Comparison of ENCODE assay signal across 8 cellular contexts in genomic region chr1:153958961-153959260, GRCh38. TPM values are rescaled to one million over a fixed set of nuclear protein-coding genes. Genes with fewer than 3 reads are reported as not detected.
DNase-seq lines count a peak whose midpoint lies in the region; ATAC-seq, FAIRE-seq and TF ChIP-seq lines count a peak whose summit lies in the region.

No MANE protein-coding gene starts in this region.

- TF ChIP-seq CTCF in keratinocyte (optimal IDR thresholded peaks at IDR 0.05 in 1 of 3, IDR thresholded peaks at IDR 0.05 in 1 of 3, conservative IDR thresholded peaks at IDR 0.05 in 1 of 3; ENCODE audit: extremely low read depth in 1 of 3, insufficient read depth in 2 of 3, low read length in 3 of 3) = no peak

- H3K4me3 ChIP-seq in keratinocyte (ENCODE audit: control insufficient read depth in 2 of 3, extremely low read depth in 1 of 3, insufficient read depth in 2 of 3, low read depth in 1 of 3, low read length in 3 of 3) = peak overlapping the region in 1 of 3 experiments; percentile 29
- H3K4me3 ChIP-seq in subcutaneous abdominal adipose tissue (ENCODE audit: low read depth in 1 of 5, low read length in 5 of 5) = peak overlapping the region in 4 of 5 donors; percentile 32 to 95 (median 91)
- H3K4me3 ChIP-seq in aorta (ENCODE audit: low read length in 2 of 2) = no peak overlapping the region

- H3K36me3 ChIP-seq in keratinocyte (ENCODE audit: control insufficient read depth in 2 of 2, extremely low read depth in 1 of 2, insufficient read depth in 2 of 2, low read length in 2 of 2) = peaks cover 6 to 35% of the 10 kb centered on the region in 2 experiments
- H3K36me3 ChIP-seq in subcutaneous abdominal adipose tissue (ENCODE audit: control insufficient read depth in 5 of 5, insufficient read depth in 5 of 5, low read length in 5 of 5) = peaks cover 0 to 29% (median 20%) of the 10 kb centered on the region in 5 donors
- peaks cover 0 to 3% of the 10 kb centered on the region in 2 donors for H3K36me3 ChIP-seq in aorta (ENCODE audit: control insufficient read depth in 1 of 2, insufficient read depth in 2 of 2, low read length in 1 of 2)

- no peaks in the 10 kb centered on the region for H3K27me3 Mint-ChIP-seq in activated CD4-positive, alpha-beta T cell treated with anti-CD3 and anti-CD28 coated beads, Interleukin-2, amount 10 ng/mL, durations not matched to agents 24 days and 14 days
- H3K27me3 Mint-ChIP-seq in activated T-helper 2 cell treated with anti-CD3 and anti-CD28 coated beads, Interferon-gamma antibody, Interleukin-2, Interleukin-4, amounts not matched to agents 10 μg/mL and 5 μg/mL and 100 μg/mL, durations not matched to agents 14 hours and 24 hours and 36 hours (ENCODE audit: low read depth) = no peaks in the 10 kb centered on the region

- no peaks in the 10 kb centered on the region for H3K9me1 ChIP-seq in keratinocyte (ENCODE audit: control insufficient read depth, extremely low read depth, insufficient read depth, low read length)

- H4K20me1 ChIP-seq in keratinocyte (ENCODE audit: control insufficient read depth, extremely low read depth, insufficient read depth, low read length) = peaks cover 3% of the 10 kb centered on the region

- intact Hi-C loops in activated CD4-positive, alpha-beta T cell treated with anti-CD3 and anti-CD28 coated beads, Interleukin-2, amount 10 ng/mL, durations not matched to agents 24 days and 14 days (cut with micrococcal nuclease) = loop anchor here (1.0 kb wide), 5 partner anchors 8 to 176 kb away; partner anchors contain the start of genes CREB3L4, DENND4B and JTB
- intact Hi-C loops in activated T-helper 2 cell treated with anti-CD3 and anti-CD28 coated beads, Interferon-gamma antibody, Interleukin-2, Interleukin-4, amounts not matched to agents 10 μg/mL and 5 μg/mL and 100 μg/mL, durations not matched to agents 14 hours and 24 hours and 36 hours (cut with micrococcal nuclease) = loop anchor here (1.0 kb wide), 3 partner anchors 8 to 36 kb away; partner anchors contain the start of genes CREB3L4 and DENND4B
- intact Hi-C loops in aorta (cut with DNase I) = no loop called here

- H3K4me3 Mint-ChIP-seq in activated CD4-positive, alpha-beta T cell treated with anti-CD3 and anti-CD28 coated beads, Interleukin-2, amount 10 ng/mL, durations not matched to agents 24 days and 14 days = peak overlapping the region; percentile 88
- H3K4me3 Mint-ChIP-seq in activated T-helper 2 cell treated with anti-CD3 and anti-CD28 coated beads, Interferon-gamma antibody, Interleukin-2, Interleukin-4, amounts not matched to agents 10 μg/mL and 5 μg/mL and 100 μg/mL, durations not matched to agents 14 hours and 24 hours and 36 hours (ENCODE audit: low read depth) = peak overlapping the region; percentile 97

- dilution Hi-C loops in keratinocyte (cut with MboI; ENCODE audit: extremely low pct_ligation_motif_present, low sequenced_read_pairs) = no loop called here

- peak overlapping the region; percentile 94 for H3K27ac Mint-ChIP-seq in activated CD4-positive, alpha-beta T cell treated with anti-CD3 and anti-CD28 coated beads, Interleukin-2, amount 10 ng/mL, durations not matched to agents 24 days and 14 days
- peak overlapping the region; percentile 94 for H3K27ac Mint-ChIP-seq in activated T-helper 2 cell treated with anti-CD3 and anti-CD28 coated beads, Interferon-gamma antibody, Interleukin-2, Interleukin-4, amounts not matched to agents 10 μg/mL and 5 μg/mL and 100 μg/mL, durations not matched to agents 14 hours and 24 hours and 36 hours

- 7 to 8% methylated on average over 4 of the region's 4 CpGs for WGBS in aorta, 2 donors

- peaks cover 28% of the 10 kb centered on the region for H3K36me3 Mint-ChIP-seq in activated CD4-positive, alpha-beta T cell treated with anti-CD3 and anti-CD28 coated beads, Interleukin-2, amount 10 ng/mL, durations not matched to agents 24 days and 14 days (ENCODE audit: low read depth)
- peaks cover 34% of the 10 kb centered on the region for H3K36me3 Mint-ChIP-seq in activated T-helper 2 cell treated with anti-CD3 and anti-CD28 coated beads, Interferon-gamma antibody, Interleukin-2, Interleukin-4, amounts not matched to agents 10 μg/mL and 5 μg/mL and 100 μg/mL, durations not matched to agents 14 hours and 24 hours and 36 hours (ENCODE audit: low read depth)

- no peak for FAIRE-seq in keratinocyte (lab: Jason Lieb, UNC)

- H3K9ac ChIP-seq in keratinocyte (ENCODE audit: control insufficient read depth, extremely low read depth, insufficient read depth, low read length) (peak overlapping the region; percentile 49), subcutaneous abdominal adipose tissue (ENCODE audit: low read length in 5 of 5) (peak overlapping the region in 3 of 5 donors; percentile 93 to 97 (median 93))

- H3K27ac ChIP-seq in keratinocyte (ENCODE audit: control insufficient read depth, insufficient read depth, low read length) (peak overlapping the region; percentile 46), subcutaneous abdominal adipose tissue (ENCODE audit: low read depth, low read length) (peak overlapping the region; percentile 79), aorta (ENCODE audit: low read depth in 1 of 2, low read length in 2 of 2) (peak overlapping the region in 1 of 2 donors; percentile 34)

- no peak for DNase-seq in activated CD4-positive, alpha-beta T cell treated with anti-CD3 and anti-CD28 coated beads, Interleukin-2, amount 10 ng/mL, durations not matched to agents 24 days and 14 days
- DNase-seq in activated CD4-positive, alpha-beta T cell treated with anti-CD3 and anti-CD28 coated beads for 4 hours = no peak
- DNase-seq in activated T-helper 2 cell treated with anti-CD3 and anti-CD28 coated beads, Interferon-gamma antibody, Interleukin-2, Interleukin-4, amounts not matched to agents 10 μg/mL and 5 μg/mL and 100 μg/mL, durations not matched to agents 14 hours and 24 hours and 36 hours (ENCODE audit: low spot score) = no peak
- no peak for DNase-seq in keratinocyte (ENCODE audit: low read depth, low spot score)
- DNase-seq in iPS-NIHi11 (ENCODE audit: low spot score) = no peak
- no peak for DNase-seq in mesenteric fat pad (ENCODE audit: low spot score)
- no peak for DNase-seq in aorta

- H3K9me3 Mint-ChIP-seq in activated CD4-positive, alpha-beta T cell treated with anti-CD3 and anti-CD28 coated beads, Interleukin-2, amount 10 ng/mL, durations not matched to agents 24 days and 14 days = no peaks in the 10 kb centered on the region
- no peaks in the 10 kb centered on the region for H3K9me3 Mint-ChIP-seq in activated T-helper 2 cell treated with anti-CD3 and anti-CD28 coated beads, Interferon-gamma antibody, Interleukin-2, Interleukin-4, amounts not matched to agents 10 μg/mL and 5 μg/mL and 100 μg/mL, durations not matched to agents 14 hours and 24 hours and 36 hours

- H3K79me2 ChIP-seq in keratinocyte (ENCODE audit: control insufficient read depth, insufficient read depth, low read length) = peaks cover 67% of the 10 kb centered on the region

- no peak overlapping the region for H2AFZ ChIP-seq in keratinocyte (ENCODE audit: control insufficient read depth, low read length)

- H3K27me3 ChIP-seq in keratinocyte (ENCODE audit: control insufficient read depth, extremely low read depth, insufficient read depth, low read length) = no peaks in the 10 kb centered on the region
- no peaks in the 10 kb centered on the region for H3K27me3 ChIP-seq in subcutaneous abdominal adipose tissue (ENCODE audit: control insufficient read depth in 5 of 5, insufficient read depth in 4 of 5, low read length in 5 of 5)
- no peaks in the 10 kb centered on the region for H3K27me3 ChIP-seq in aorta (ENCODE audit: control insufficient read depth in 1 of 2, insufficient read depth in 2 of 2, low read length in 1 of 2)

- H3K4me2 ChIP-seq in keratinocyte (ENCODE audit: control insufficient read depth, extremely low read depth, insufficient read depth, low read depth, low read length) = peak overlapping the region; percentile 63

- ATAC-seq in aorta (ENCODE audit: low FRiP score) = no peak

- H3K4me1 Mint-ChIP-seq in activated CD4-positive, alpha-beta T cell treated with anti-CD3 and anti-CD28 coated beads, Interleukin-2, amount 10 ng/mL, durations not matched to agents 24 days and 14 days = peaks cover 54% of the 10 kb centered on the region
- peaks cover 53% of the 10 kb centered on the region for H3K4me1 Mint-ChIP-seq in activated T-helper 2 cell treated with anti-CD3 and anti-CD28 coated beads, Interferon-gamma antibody, Interleukin-2, Interleukin-4, amounts not matched to agents 10 μg/mL and 5 μg/mL and 100 μg/mL, durations not matched to agents 14 hours and 24 hours and 36 hours (ENCODE audit: low read depth)

- H3K9me3 ChIP-seq in keratinocyte (ENCODE audit: control insufficient read depth, low read depth, low read length) (no peaks in the 10 kb centered on the region), subcutaneous abdominal adipose tissue (ENCODE audit: control insufficient read depth in 5 of 5, low read length in 5 of 5) (no peaks in the 10 kb centered on the region), aorta (ENCODE audit: control insufficient read depth, low read length) (no peaks in the 10 kb centered on the region)

- H3K4me1 ChIP-seq in keratinocyte (ENCODE audit: control insufficient read depth, extremely low read depth, insufficient read depth, low read length) = peaks cover 35% of the 10 kb centered on the region
- peaks cover 11 to 73% (median 64%) of the 10 kb centered on the region in 5 donors for H3K4me1 ChIP-seq in subcutaneous abdominal adipose tissue (ENCODE audit: control insufficient read depth in 5 of 5, insufficient read depth in 5 of 5, low read length in 5 of 5)
- peaks cover 0 to 2% of the 10 kb centered on the region in 2 donors for H3K4me1 ChIP-seq in aorta (ENCODE audit: control insufficient read depth in 1 of 2, insufficient read depth in 2 of 2, low read length in 2 of 2)

RNA-seq across cellular contexts. Expression of gene CRTC2, which starts 0.5 kb away (rescaled TPM):
- total RNA-seq in activated CD4-positive, alpha-beta T cell treated with anti-CD3 and anti-CD28 coated beads, Interleukin-2, amount 10 ng/mL, durations not matched to agents 24 days and 14 days = 72.4 and 76.8 TPM in 2 replicates
- total RNA-seq in activated T-helper 2 cell treated with anti-CD3 and anti-CD28 coated beads, Interferon-gamma antibody, Interleukin-2, Interleukin-4, amounts not matched to agents 10 μg/mL and 5 μg/mL and 100 μg/mL, durations not matched to agents 14 hours and 24 hours and 36 hours = 71.6 and 79.1 TPM in 2 replicates
- 14.0 to 20.4 TPM (median 15.9 TPM) in 3 replicates for polyA plus RNA-seq in keratinocyte
- 5.4 TPM for polyA plus RNA-seq in keratinocyte (2011; ENCODE audit: low read depth)
- 13.2 and 16.0 TPM in 2 replicates for polyA plus RNA-seq in keratinocyte (2011; cell fraction: cytosol; rRNA removed)
- 40.6 and 55.5 TPM in 2 replicates for polyA plus RNA-seq in keratinocyte (2011; cell fraction: nucleus; rRNA removed)
- polyA plus RNA-seq in keratinocyte (2012; ENCODE audit: low replicate concordance) = 19.5 and 24.4 TPM in 2 replicates
- 21.3 to 118 TPM (median 23.3 TPM) in 3 replicates for polyA minus RNA-seq in keratinocyte
- polyA minus RNA-seq in keratinocyte (2011; cell fraction: cytosol; rRNA and poly(A)+ RNA removed) = 31.1 TPM
- 25.3 and 37.2 TPM in 2 replicates for polyA minus RNA-seq in keratinocyte (2011; cell fraction: nucleus; rRNA and poly(A)+ RNA removed)
- total RNA-seq in mesenteric fat pad = 36.4 TPM
- 10 to 100 TPM; 31.2 to 49.7 TPM for total RNA-seq in aorta
- 10 to 100 TPM; 14.4 to 71.0 TPM for polyA plus RNA-seq in aorta

RNA-seq across cellular contexts. Expression of gene SLC39A1, which starts 4.4 kb away (rescaled TPM):
- total RNA-seq in activated CD4-positive, alpha-beta T cell treated with anti-CD3 and anti-CD28 coated beads, Interleukin-2, amount 10 ng/mL, durations not matched to agents 24 days and 14 days = 71.6 and 78.2 TPM in 2 replicates
- total RNA-seq in activated T-helper 2 cell treated with anti-CD3 and anti-CD28 coated beads, Interferon-gamma antibody, Interleukin-2, Interleukin-4, amounts not matched to agents 10 μg/mL and 5 μg/mL and 100 μg/mL, durations not matched to agents 14 hours and 24 hours and 36 hours = 74.8 and 76.5 TPM in 2 replicates
- polyA plus RNA-seq in keratinocyte (68.4 to 83.6 TPM (median 68.5 TPM) in 3 replicates), aorta (10 to 100 TPM; 54.5 to 96.7 TPM)
- 10.7 TPM for polyA plus RNA-seq in keratinocyte (2011; ENCODE audit: low read depth)
- 60.7 and 69.5 TPM in 2 replicates for polyA plus RNA-seq in keratinocyte (2011; cell fraction: cytosol; rRNA removed)
- 78.5 and 94.4 TPM in 2 replicates for polyA plus RNA-seq in keratinocyte (2011; cell fraction: nucleus; rRNA removed)
- polyA plus RNA-seq in keratinocyte (2012; ENCODE audit: low replicate concordance) = 50.0 and 85.3 TPM in 2 replicates
- polyA minus RNA-seq in keratinocyte = 78.3 to 81.8 TPM (median 78.9 TPM) in 3 replicates
- polyA minus RNA-seq in keratinocyte (2011; cell fraction: cytosol; rRNA and poly(A)+ RNA removed) = 80.0 TPM
- polyA minus RNA-seq in keratinocyte (2011; cell fraction: nucleus; rRNA and poly(A)+ RNA removed) = 40.9 and 53.5 TPM in 2 replicates
- total RNA-seq in mesenteric fat pad (92.2 TPM), aorta (10 to 100 TPM; 88.9 to 91.1 TPM)

RNA-seq across cellular contexts. Expression of gene CREB3L4, which starts 8.8 kb away (rescaled TPM):
- 8.3 and 9.7 TPM in 2 replicates for total RNA-seq in activated CD4-positive, alpha-beta T cell treated with anti-CD3 and anti-CD28 coated beads, Interleukin-2, amount 10 ng/mL, durations not matched to agents 24 days and 14 days
- 12.5 TPM in 2 replicates for total RNA-seq in activated T-helper 2 cell treated with anti-CD3 and anti-CD28 coated beads, Interferon-gamma antibody, Interleukin-2, Interleukin-4, amounts not matched to agents 10 μg/mL and 5 μg/mL and 100 μg/mL, durations not matched to agents 14 hours and 24 hours and 36 hours
- 6.0 to 6.3 TPM (median 6.2 TPM) in 3 replicates for polyA plus RNA-seq in keratinocyte
- polyA plus RNA-seq in keratinocyte (2011; ENCODE audit: low read depth) = 0.94 TPM
- polyA plus RNA-seq in keratinocyte (2011; cell fraction: cytosol; rRNA removed) = 4.0 and 4.2 TPM in 2 replicates
- polyA plus RNA-seq in keratinocyte (2011; cell fraction: nucleus; rRNA removed) = 8.2 and 12.0 TPM in 2 replicates
- 4.9 and 5.7 TPM in 2 replicates for polyA plus RNA-seq in keratinocyte (2012; ENCODE audit: low replicate concordance)
- polyA minus RNA-seq in keratinocyte = 5.4 to 8.3 TPM (median 7.0 TPM) in 3 replicates
- 4.0 TPM for polyA minus RNA-seq in keratinocyte (2011; cell fraction: cytosol; rRNA and poly(A)+ RNA removed)
- 2.5 and 3.1 TPM in 2 replicates for polyA minus RNA-seq in keratinocyte (2011; cell fraction: nucleus; rRNA and poly(A)+ RNA removed)
- total RNA-seq in mesenteric fat pad = 5.1 TPM
- 1 to 10 TPM; 5.0 to 8.9 TPM for total RNA-seq in aorta
- polyA plus RNA-seq in aorta = 10 to 100 TPM in 1 of 2 donors, 1 to 10 TPM in 1; 1.4 to 10.7 TPM

RNA-seq across cellular contexts. Expression of gene DENND4B, which starts 12.4 kb away (rescaled TPM):
- 128 and 130 TPM in 2 replicates for total RNA-seq in activated CD4-positive, alpha-beta T cell treated with anti-CD3 and anti-CD28 coated beads, Interleukin-2, amount 10 ng/mL, durations not matched to agents 24 days and 14 days
- 124 TPM in 2 replicates for total RNA-seq in activated T-helper 2 cell treated with anti-CD3 and anti-CD28 coated beads, Interferon-gamma antibody, Interleukin-2, Interleukin-4, amounts not matched to agents 10 μg/mL and 5 μg/mL and 100 μg/mL, durations not matched to agents 14 hours and 24 hours and 36 hours
- polyA plus RNA-seq in keratinocyte (7.9 to 16.3 TPM (median 8.0 TPM) in 3 replicates), aorta (10 to 100 TPM in 1 of 2 donors, 1 to 10 TPM in 1; 6.6 to 34.6 TPM)
- 3.7 TPM for polyA plus RNA-seq in keratinocyte (2011; ENCODE audit: low read depth)
- polyA plus RNA-seq in keratinocyte (2011; cell fraction: cytosol; rRNA removed) = 5.0 and 5.3 TPM in 2 replicates
- 52.9 and 60.7 TPM in 2 replicates for polyA plus RNA-seq in keratinocyte (2011; cell fraction: nucleus; rRNA removed)
- 12.8 and 13.3 TPM in 2 replicates for polyA plus RNA-seq in keratinocyte (2012; ENCODE audit: low replicate concordance)
- polyA minus RNA-seq in keratinocyte = 15.5 to 26.8 TPM (median 18.7 TPM) in 3 replicates
- polyA minus RNA-seq in keratinocyte (2011; cell fraction: cytosol; rRNA and poly(A)+ RNA removed) = 10.0 TPM
- polyA minus RNA-seq in keratinocyte (2011; cell fraction: nucleus; rRNA and poly(A)+ RNA removed) = 22.3 and 26.9 TPM in 2 replicates
- total RNA-seq in mesenteric fat pad (67.5 TPM), aorta (10 to 100 TPM; 45.7 to 94.7 TPM)

RNA-seq across cellular contexts. Expression of gene JTB, which starts 18.6 kb away (rescaled TPM):
- 195 and 200 TPM in 2 replicates for total RNA-seq in activated CD4-positive, alpha-beta T cell treated with anti-CD3 and anti-CD28 coated beads, Interleukin-2, amount 10 ng/mL, durations not matched to agents 24 days and 14 days
- 148 and 152 TPM in 2 replicates for total RNA-seq in activated T-helper 2 cell treated with anti-CD3 and anti-CD28 coated beads, Interferon-gamma antibody, Interleukin-2, Interleukin-4, amounts not matched to agents 10 μg/mL and 5 μg/mL and 100 μg/mL, durations not matched to agents 14 hours and 24 hours and 36 hours
- polyA plus RNA-seq in keratinocyte (71.7 to 86.8 TPM (median 83.4 TPM) in 3 replicates), aorta (100 to 1,000 TPM; 204 to 227 TPM)
- 52.8 TPM for polyA plus RNA-seq in keratinocyte (2011; ENCODE audit: low read depth)
- 98.1 and 102 TPM in 2 replicates for polyA plus RNA-seq in keratinocyte (2011; cell fraction: cytosol; rRNA removed)
- polyA plus RNA-seq in keratinocyte (2011; cell fraction: nucleus; rRNA removed) = 35.9 and 40.4 TPM in 2 replicates
- 65.4 and 103 TPM in 2 replicates for polyA plus RNA-seq in keratinocyte (2012; ENCODE audit: low replicate concordance)
- polyA minus RNA-seq in keratinocyte = 20.1 to 29.2 TPM (median 27.0 TPM) in 3 replicates
- 36.1 TPM for polyA minus RNA-seq in keratinocyte (2011; cell fraction: cytosol; rRNA and poly(A)+ RNA removed)
- 8.3 and 8.6 TPM in 2 replicates for polyA minus RNA-seq in keratinocyte (2011; cell fraction: nucleus; rRNA and poly(A)+ RNA removed)
- total RNA-seq in mesenteric fat pad (102 TPM), aorta (10 to 100 TPM; 84.8 to 88.3 TPM)

Comparison
In these comparisons a context has a peak if more than half of its experiments do, and no peak if none do; other contexts are left out.
1. H3K4me3 ChIP-seq: peak in subcutaneous abdominal adipose tissue (4 of 5); none in aorta (0 of 2).
2. intact Hi-C loops: an anchor here in activated CD4-positive, alpha-beta T cell treated with anti-CD3 and anti-CD28 coated beads, Interleukin-2, amount 10 ng/mL, durations not matched to agents 24 days and 14 days (1.0 kb wide) and activated T-helper 2 cell treated with anti-CD3 and anti-CD28 coated beads, Interferon-gamma antibody, Interleukin-2, Interleukin-4, amounts not matched to agents 10 μg/mL and 5 μg/mL and 100 μg/mL, durations not matched to agents 14 hours and 24 hours and 36 hours (1.0 kb wide); none called in aorta.